8 cellular contexts compared by ENCODE assay signal in genomic region chr2:64144057-64145013, GRCh38. TPM values are rescaled to one million over a fixed set of nuclear protein-coding genes. Genes with fewer than 3 reads are reported as not detected.
DNase-seq lines count a peak whose midpoint lies in the region; ATAC-seq and TF ChIP-seq lines count a peak whose summit lies in the region.

TSS of gene PELI1 (minus strand) at chr2:64144420. CDS start at chr2:64108310, 36,110 bp downstream.

- no peak for TF ChIP-seq CTCF in colonic mucosa (IDR thresholded peaks at IDR 0.05)

- no peaks in the 10 kb centered on the region for H3K36me3 ChIP-seq in colonic mucosa

- peak; percentile 58 to 99 (median 96) for DNase-seq in C1 segment of cervical spinal cord (lab: John Stamatoyannopoulos, UW)
- peak; percentile 98 to 99 for DNase-seq in NCI-H526 (lab: John Stamatoyannopoulos, UW)
- peak; percentile 94 for DNase-seq in activated CD4-positive, alpha-beta T cell treated with anti-CD3 and anti-CD28 coated beads for 48 hours
- DNase-seq in colonic mucosa = peak; percentile 96
- peak; percentile 99 for DNase-seq in left kidney (ENCODE audit: low read depth, low spot score)
- DNase-seq in stimulated activated CD4-positive, alpha-beta T cell treated with anti-CD3 and anti-CD28 coated beads, Interleukin-2, amount 100 ng/mL, for 24 hours = peak; percentile 89 to 92

- peak within 1 kb of the TSS; percentile 94 to 100 for H3K9ac ChIP-seq in colonic mucosa (ENCODE audit: low read depth in 2 of 2, low read length in 2 of 2)

- ATAC-seq in GM19324 (IDR thresholded peaks at IDR 0.05; ENCODE audit: low FRiP score, unreplicated experiment) (peak; percentile 82), HG03469 (IDR thresholded peaks at IDR 0.05; ENCODE audit: unreplicated experiment) (peak; percentile 81)

- no peaks in the 10 kb centered on the region for H3K4me1 ChIP-seq in colonic mucosa

- H3K27ac ChIP-seq in colonic mucosa = peak within 1 kb of the TSS; percentile 99

- intact Hi-C loops in colonic mucosa (cut with DNase I) = no loop called here

- H3K9me3 ChIP-seq in colonic mucosa = no peaks in the 10 kb centered on the region

- no peaks in the 10 kb centered on the region for H3K27me3 ChIP-seq in colonic mucosa

- peak within 1 kb of the TSS; percentile 78 for H3K4me3 ChIP-seq in colonic mucosa

RNA-seq across cellular contexts. Expression of gene PELI1, which starts in this region (rescaled TPM):
- total RNA-seq in colonic mucosa = 10 to 100 TPM; 34.3 to 57.6 TPM

Comparison
In these comparisons a context has a peak if more than half of its experiments do, and no peak if none do; other contexts are left out.
1. Peak in every context shown above with its lines: DNase-seq, ATAC-seq, H3K4me3 ChIP-seq and H3K27ac ChIP-seq.